In the genomic region with DNA sequence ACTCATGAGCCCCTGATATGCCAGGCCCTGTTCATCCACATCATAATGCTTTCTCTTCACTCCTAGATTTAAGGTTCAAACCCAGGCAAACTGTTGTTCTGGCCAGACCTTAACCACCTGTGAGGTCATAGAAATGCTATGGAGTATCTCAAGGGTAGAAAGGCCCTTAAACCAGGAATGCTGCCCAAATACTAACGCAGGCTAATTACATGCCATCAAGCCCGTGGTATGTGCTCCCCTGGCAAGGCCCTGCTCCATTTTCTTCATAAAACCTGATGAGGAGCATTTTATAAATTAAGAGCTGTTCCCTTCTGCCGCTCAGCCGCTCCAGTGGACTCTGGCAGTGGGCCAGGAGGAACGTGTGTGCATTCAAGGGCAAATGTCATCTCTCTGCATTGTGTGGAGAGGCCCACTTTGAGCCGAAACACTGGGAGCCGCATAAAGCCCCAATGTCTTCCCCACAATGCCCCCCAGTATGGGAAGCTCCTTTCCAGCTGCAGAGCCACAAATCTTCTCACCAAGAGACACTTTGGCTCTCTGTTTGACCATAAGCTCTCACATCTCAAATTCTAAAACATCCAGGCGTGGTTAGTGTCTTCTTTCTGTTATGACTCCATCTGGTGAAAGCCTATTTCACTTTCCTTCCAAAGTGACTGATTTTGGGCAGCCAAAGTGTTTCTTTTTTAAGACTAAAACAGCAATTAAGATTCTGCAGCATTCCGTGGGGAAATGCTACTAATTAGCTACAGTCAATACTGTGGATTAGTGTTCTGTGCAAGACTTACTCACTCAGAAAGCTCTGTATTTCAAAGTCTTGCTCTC, we compare ENCODE assay signal across 13 cellular contexts.
DNase-seq lines count a peak whose midpoint lies in the region; ATAC-seq and TF ChIP-seq lines count a peak whose summit lies in the region.
"Had no signal": no experiment of that assay in that cellular context is flagged by ENCODE, and none has a peak within 500 bp of the region (broad histone marks: within the 10 kb centered on the region; RNA-seq: fewer than 3 reads in every experiment).

No MANE protein-coding gene starts in this region.

- H2AFZ ChIP-seq in osteoblast (ENCODE audit: low read length) = no peak overlapping the region

- peaks cover 2% of the 10 kb centered on the region for H4K20me1 ChIP-seq in osteoblast (ENCODE audit: insufficient read depth, low read length)

- H3K36me3 ChIP-seq in Caco-2 (ENCODE audit: control insufficient read depth, insufficient read depth, low read length) = no peaks in the 10 kb centered on the region
- peaks cover 0 to 2% (median 0%) of the 10 kb centered on the region in 9 donors for H3K36me3 ChIP-seq in heart right ventricle
- no peaks in the 10 kb centered on the region for H3K36me3 ChIP-seq in osteoblast (ENCODE audit: insufficient read depth, low read length)
- H3K36me3 ChIP-seq in spleen = no peaks in the 10 kb centered on the region
- H3K36me3 ChIP-seq in gastrocnemius medialis = no peaks in the 10 kb centered on the region

- ATAC-seq in heart right ventricle = peak in 1 of 8 donors; percentile 25
- ATAC-seq in gastrocnemius medialis = no peak
- ATAC-seq: left lobe of liver had no signal

- WGBS in heart right ventricle, 2 donors = 38 to 48% methylated on average over 9 of the region's 9 CpGs
- WGBS in spleen, 5 donors = 70 to 82% (median 76%) methylated on average over 9 of the region's 9 CpGs

- H3K9me3 ChIP-seq in Caco-2 = no peaks in the 10 kb centered on the region
- H3K9me3 ChIP-seq in heart right ventricle = peaks cover 0 to 7% (median 0%) of the 10 kb centered on the region in 11 donors
- H3K9me3 ChIP-seq in osteoblast (ENCODE audit: low read depth, low read length) = no peaks in the 10 kb centered on the region
- peaks cover 0 to 8% (median 6%) of the 10 kb centered on the region in 8 donors for H3K9me3 ChIP-seq in spleen
- no peaks in the 10 kb centered on the region for H3K9me3 ChIP-seq in gastrocnemius medialis

- POLR2A ChIA-PET in Caco-2 (lab: Charles Lee) = interaction anchor here (0.9 kb wide), 1 partner anchor 62 kb away, joined by 6 read pairs; no protein-coding TSS in a partner anchor

- TF ChIP-seq POLR2A in spleen (IDR thresholded peaks at IDR 0.05) (no peak), gastrocnemius medialis (IDR thresholded peaks at IDR 0.05) (no peak)

- CTCF ChIA-PET in Caco-2 (lab: Charles Lee) = interaction anchor here (0.7 to 2.2 kb wide), 3 partner anchors 23 to 144 kb away, joined by 3 to 13 read pairs (median 3); no protein-coding TSS in a partner anchor

- no peak overlapping the region for H3K4me2 ChIP-seq in osteoblast (ENCODE audit: insufficient read depth, low read length)

- in situ Hi-C loops in gastrocnemius medialis (cut with MboI; ENCODE audit: low sequenced_read_pairs in 4 of 4) = no loop called here

- no peak for DNase-seq in Caco-2
- peak; percentile 28 to 40 for DNase-seq in SHP77 (lab: John Stamatoyannopoulos, UW)
- DNase-seq in heart right ventricle = peak; percentile 22 to 44
- DNase-seq in osteoblast (ENCODE audit: insufficient read length, low spot score, missing footprints) = peak; percentile 34
- DNase-seq in D341Med (ENCODE audit: low spot score) = no peak
- DNase-seq in spleen = no peak
- no peak for DNase-seq in gastrocnemius medialis
- DNase-seq in NCI-H526 treated with DMSO at 0.1 percent for 48 hours (lab: John Stamatoyannopoulos, UW) = no peak
- DNase-seq: KBM-7, trophoblast cell had no signal

- no peaks in the 10 kb centered on the region for H3K79me2 ChIP-seq in osteoblast (ENCODE audit: insufficient read depth, low read length)

- peaks cover 2% of the 10 kb centered on the region for H3K9me3 Mint-ChIP-seq in Caco-2 (ENCODE audit: unreplicated experiment)
- H3K9me3 Mint-ChIP-seq: activated T-helper 1 cell treated with anti-CD3 and anti-CD28 coated beads, Interleukin-12 subunit alpha, Interleukin-12 subunit beta, Interleukin-2, Interleukin-4 antibody, amounts not matched to agents 30 ng/mL and 10 ng/mL and 1 ng/mL, durations not matched to agents 14 hours and 24 hours and 36 hours had no signal

- H3K4me3 ChIP-seq in Caco-2 (ENCODE audit: low read depth, low read length) (no peak overlapping the region), heart right ventricle (no peak overlapping the region), osteoblast (ENCODE audit: insufficient read depth, low read length) (no peak overlapping the region), spleen (no peak overlapping the region), gastrocnemius medialis (no peak overlapping the region)

- intact Hi-C loops in Caco-2 (cut with micrococcal nuclease; ENCODE audit: unreplicated experiment) (no loop called here), heart right ventricle (cut with DNase I) (no loop called here), spleen (cut with DNase I; ENCODE audit: low total_unique reads) (no loop called here), gastrocnemius medialis (cut with DNase I; ENCODE audit: low total_unique reads) (no loop called here)

- H3K4me1 ChIP-seq in Caco-2 (peaks cover 35% of the 10 kb centered on the region), heart right ventricle (peaks cover 2 to 51% (median 37%) of the 10 kb centered on the region in 9 donors), osteoblast (ENCODE audit: insufficient read depth, low read length) (no peaks in the 10 kb centered on the region), spleen (no peaks in the 10 kb centered on the region), gastrocnemius medialis (peaks cover 25 to 28% of the 10 kb centered on the region in 2 donors)

- no TSS peak for BruUV-seq in Caco-2 (replicated peaks; lab: Mats Ljungman, UMichigan)

- H3K4me1 Mint-ChIP-seq in Caco-2 (ENCODE audit: low read depth, unreplicated experiment) = peaks cover 23% of the 10 kb centered on the region

- H3K27me3 ChIP-seq in Caco-2 (replicated peaks; ENCODE audit: control insufficient read depth, insufficient read depth, low read length) = no peaks in the 10 kb centered on the region
- H3K27me3 ChIP-seq in heart right ventricle = no peaks in the 10 kb centered on the region
- no peaks in the 10 kb centered on the region for H3K27me3 ChIP-seq in osteoblast (ENCODE audit: insufficient read depth, low read length)
- no peaks in the 10 kb centered on the region for H3K27me3 ChIP-seq in spleen (replicated peaks in 1 of 7)
- H3K27me3 ChIP-seq in gastrocnemius medialis = no peaks in the 10 kb centered on the region

- TF ChIP-seq CTCF in Caco-2 (IDR thresholded peaks at IDR 0.05; ENCODE audit: insufficient read depth in 1 of 2, low read depth in 1 of 2, low read length in 1 of 2, severe bottlenecking in 1 of 2, unreplicated experiment in 1 of 2) (no peak), heart right ventricle (IDR thresholded peaks at IDR 0.05) (no peak), osteoblast (IDR thresholded peaks at IDR 0.05; ENCODE audit: extremely low read depth, low read depth, low read length) (no peak), spleen (IDR thresholded peaks at IDR 0.05 in 8 of 11, conservative IDR thresholded peaks at IDR 0.05 in 3 of 11) (no peak), gastrocnemius medialis (IDR thresholded peaks at IDR 0.05 in 4 of 5, conservative IDR thresholded peaks at IDR 0.05 in 1 of 5) (no peak)

- no peaks in the 10 kb centered on the region for H3K36me3 Mint-ChIP-seq in Caco-2 (ENCODE audit: insufficient read depth, unreplicated experiment)

- H3K27ac ChIP-seq in heart right ventricle (peak overlapping the region in 7 of 10 donors; percentile 36 to 84 (median 67)), osteoblast (ENCODE audit: low read depth, low read length) (no peak overlapping the region), spleen (no peak overlapping the region), gastrocnemius medialis (peak overlapping the region in 1 of 4 donors; percentile 22)
- H3K27ac ChIP-seq: C4-2B had no signal

- peak overlapping the region; percentile 11 for H3K27ac Mint-ChIP-seq in Caco-2 (ENCODE audit: unreplicated experiment)
- H3K27ac Mint-ChIP-seq: activated T-helper 1 cell treated with anti-CD3 and anti-CD28 coated beads, Interleukin-12 subunit alpha, Interleukin-12 subunit beta, Interleukin-2, Interleukin-4 antibody, amounts not matched to agents 30 ng/mL and 10 ng/mL and 1 ng/mL, durations not matched to agents 14 hours and 24 hours and 36 hours had no signal

- no peaks in the 10 kb centered on the region for H3K27me3 Mint-ChIP-seq in Caco-2 (ENCODE audit: insufficient read depth, unreplicated experiment)

- peak overlapping the region; percentile 2 for H3K4me3 Mint-ChIP-seq in Caco-2 (ENCODE audit: unreplicated experiment)
- H3K4me3 Mint-ChIP-seq: activated T-helper 1 cell treated with anti-CD3 and anti-CD28 coated beads, Interleukin-12 subunit alpha, Interleukin-12 subunit beta, Interleukin-2, Interleukin-4 antibody, amounts not matched to agents 30 ng/mL and 10 ng/mL and 1 ng/mL, durations not matched to agents 14 hours and 24 hours and 36 hours had no signal

Comparison
In these comparisons a context has a peak if more than half of its experiments do, and no peak if none do; other contexts are left out.
1. DNase-seq: peak in SHP77 (2 of 2), heart right ventricle (2 of 2) and osteoblast (single experiment); none in Caco-2 (0 of 2), D341Med (single experiment), spleen (single experiment), gastrocnemius medialis (0 of 2) and NCI-H526 treated with DMSO at 0.1 percent for 48 hours (single experiment).
2. H3K27ac ChIP-seq: peak in heart right ventricle (7 of 10); none in osteoblast (single experiment) and spleen (0 of 8).